ENCODE assay signal across 18 cellular contexts in genomic region chr12:2548095-2548494, GRCh38.
"Had no signal": no experiment of that assay in that cellular context is flagged by ENCODE, and none has a peak within 500 bp of the region (broad histone marks: within the 10 kb centered on the region; RNA-seq: fewer than 3 reads in every experiment).

No MANE protein-coding gene starts in this region.

- DNase-seq: activated naive CD4-positive, alpha-beta T cell treated with anti-CD3 and anti-CD28 coated beads, Interleukin-2, amount 50 U/mL, for 16 hours; activated T-cell treated with anti-CD3 and anti-CD28 coated beads, Interleukin-2, amount 50 U/mL, for 1 hour; amniotic stem cell; body of pancreas; cerebellar nuclear complex; dorsolateral prefrontal cortex; foreskin keratinocyte; heart left ventricle; islet precursor cell; mesenchymal stem cell; nephron progenitor cell; stimulated activated CD4-positive, alpha-beta T cell treated with anti-CD3 and anti-CD28 coated beads, Interleukin-4, amount 100 ng/mL, for 1 hour; T-helper 17 cell; testis had no signal

- ATAC-seq: activated CD4-positive, CD25-positive, alpha-beta regulatory T cell treated with anti-CD3 and anti-CD28 coated beads, Interleukin-2, amount 50 U/mL, for 24 hours; body of pancreas; esophagus mucosa; foreskin keratinocyte; left lobe of liver had no signal

- H3K27me3 ChIP-seq: body of pancreas, dorsolateral prefrontal cortex, foreskin keratinocyte, heart left ventricle, testis had no signal

- H3K4me3 Mint-ChIP-seq: nephron progenitor cell; stimulated activated naive CD8-positive, alpha-beta T cell treated with anti-CD3 and anti-CD28 coated beads, Interleukin-15, Interleukin-2, amounts not matched to agents 100 ng/mL and 50 ng/mL, for 24 hours; T-helper 17 cell had no signal

- H3K9me3 Mint-ChIP-seq: nephron progenitor cell; stimulated activated naive CD8-positive, alpha-beta T cell treated with anti-CD3 and anti-CD28 coated beads, Interleukin-15, Interleukin-2, amounts not matched to agents 100 ng/mL and 50 ng/mL, for 24 hours had no signal

- H3K4me3 ChIP-seq: body of pancreas, dorsolateral prefrontal cortex, heart left ventricle, testis had no signal

- H3K27ac ChIP-seq: body of pancreas, dorsolateral prefrontal cortex, foreskin keratinocyte, testis had no signal

- H3K4me1 ChIP-seq: body of pancreas, foreskin keratinocyte, testis had no signal

- H3K9me3 ChIP-seq: body of pancreas, heart left ventricle, testis had no signal

- H3K4me1 Mint-ChIP-seq: T-helper 17 cell had no signal

- H3K27ac Mint-ChIP-seq: nephron progenitor cell; stimulated activated naive CD8-positive, alpha-beta T cell treated with anti-CD3 and anti-CD28 coated beads, Interleukin-15, Interleukin-2, amounts not matched to agents 100 ng/mL and 50 ng/mL, for 24 hours; T-helper 17 cell had no signal
